In the genomic region with DNA sequence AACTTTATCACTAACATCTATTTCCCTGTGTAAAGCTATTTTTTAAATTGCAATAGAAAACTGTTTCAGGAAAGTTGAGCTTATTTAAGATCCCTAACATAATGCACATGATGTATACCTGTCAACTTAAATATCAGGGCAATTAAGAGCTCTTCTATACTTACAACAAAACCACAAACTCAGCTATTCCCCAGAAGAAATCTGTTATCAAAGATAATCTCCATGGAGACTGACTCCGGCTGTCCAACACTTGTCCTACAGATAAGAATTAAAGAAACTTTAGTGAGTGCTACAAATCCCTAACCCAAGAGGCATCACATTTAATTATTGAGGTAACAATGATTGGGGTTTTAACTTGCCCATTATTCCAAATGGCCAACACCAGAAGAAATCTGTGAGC, we compare ENCODE assay signal across 25 cellular contexts.
"Had no signal": no experiment of that assay in that cellular context is flagged by ENCODE, and none has a peak within 500 bp of the region (broad histone marks: within the 10 kb centered on the region; RNA-seq: fewer than 3 reads in every experiment).

No MANE protein-coding gene starts in this region.

- H3K27me3 Mint-ChIP-seq: activated CD8-positive, alpha-beta T cell treated with anti-CD3 and anti-CD28 coated beads for 36 hours had no signal

- H3K9me3 Mint-ChIP-seq: activated CD8-positive, alpha-beta T cell treated with anti-CD3 and anti-CD28 coated beads for 36 hours; mesothelial cell of epicardium; nephron progenitor cell had no signal

- H3K27me3 ChIP-seq: right atrium auricular region, tibial nerve, uterus had no signal

- H3K27ac ChIP-seq: prostate gland, right atrium auricular region, tibial nerve, uterus had no signal

- H3K27ac Mint-ChIP-seq: activated CD8-positive, alpha-beta T cell treated with anti-CD3 and anti-CD28 coated beads for 36 hours; activated naive CD4-positive, alpha-beta T cell treated with anti-CD3 and anti-CD28 coated beads, Interleukin-2, amount 50 U/mL, for 72 hours; mesothelial cell of epicardium; nephron progenitor cell; T-helper 1 cell treated with Interleukin-12 subunit alpha and Interleukin-12 subunit beta and Interleukin-4 antibody, amounts not matched to agents 30 μg/mL and 1 μg/mL, for 36 hours had no signal

- H3K9me3 ChIP-seq: prostate gland, right atrium auricular region, tibial nerve, uterus had no signal

- H3K4me3 Mint-ChIP-seq: activated CD8-positive, alpha-beta T cell treated with anti-CD3 and anti-CD28 coated beads for 36 hours; mesothelial cell of epicardium; nephron progenitor cell; T-helper 1 cell treated with Interleukin-12 subunit alpha and Interleukin-12 subunit beta and Interleukin-4 antibody, amounts not matched to agents 30 μg/mL and 1 μg/mL, for 36 hours had no signal

- DNase-seq: activated CD4-positive, alpha-beta T cell treated with anti-CD3 and anti-CD28 coated beads for 48 hours; activated CD4-positive, CD25-positive, alpha-beta regulatory T cell; activated CD8-positive, alpha-beta T cell treated with anti-CD3 and anti-CD28 coated beads for 36 hours; activated effector memory CD4-positive, alpha-beta T cell treated with Interleukin-2 at 50 U/mL for 16 hours; activated T-cell treated with anti-CD3 and anti-CD28 coated beads, Interleukin-2, amount 50 U/mL, for 1 hour; amygdala; caudate nucleus; foreskin melanocyte; glutamatergic neuron; hypothalamus; kidney; nephron progenitor cell; stimulated activated CD4-positive, alpha-beta T cell treated with anti-CD3 and anti-CD28 coated beads, Interleukin-12 subunit alpha, Interleukin-12 subunit beta, amount 100 ng/mL, for 4 hours; stimulated activated CD4-positive, alpha-beta T cell treated with anti-CD3 and anti-CD28 coated beads, Interleukin-1b, Interleukin-23, amount 100 ng/mL, for 48 hours; stimulated activated CD8-positive, alpha-beta memory T cell treated with anti-CD3 and anti-CD28 coated beads, Interleukin-4, amount 100 ng/mL, for 48 hours; stimulated activated naive CD4-positive, alpha-beta T cell; uterus had no signal

- H3K36me3 ChIP-seq: prostate gland, uterus had no signal

- ATAC-seq: activated CD8-positive, alpha-beta T cell treated with anti-CD3 and anti-CD28 coated beads for 36 hours; activated naive CD4-positive, alpha-beta T cell treated with anti-CD3 and anti-CD28 coated beads, Interleukin-2, amount 50 U/mL, for 72 hours; left lobe of liver had no signal

- H3K4me3 ChIP-seq: lung, prostate gland, right atrium auricular region, tibial nerve, uterus had no signal

- H3K4me1 ChIP-seq: prostate gland had no signal
